ENCODE assay signal across 1 cellular context in the genomic region with DNA sequence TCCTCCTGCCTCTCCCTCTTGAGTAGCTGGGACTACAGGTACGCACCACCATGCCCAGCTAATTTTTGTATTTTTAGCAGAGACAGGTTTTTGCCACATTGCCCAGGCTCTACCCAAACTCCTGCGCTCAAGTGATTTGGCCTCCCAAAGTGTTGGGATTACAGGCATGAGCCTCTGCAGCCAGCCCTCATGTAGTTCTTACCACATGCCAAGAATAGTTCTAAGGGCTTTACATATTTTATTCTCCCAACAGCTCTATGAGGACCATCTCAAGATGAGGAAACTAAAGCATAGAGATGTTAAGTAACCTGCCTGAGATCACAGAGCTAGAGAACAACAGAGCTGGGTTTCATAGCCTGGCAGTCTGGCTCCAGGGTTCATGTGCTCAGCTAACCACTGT.
TF ChIP-seq lines count a peak whose summit lies in the region.

No MANE protein-coding gene starts in this region.

TF ChIP-seq in GM23338, 12 proteins besides CTCF, POLR2A, EP300 and RAD21:
- TF ChIP-seq, protein P1, sequence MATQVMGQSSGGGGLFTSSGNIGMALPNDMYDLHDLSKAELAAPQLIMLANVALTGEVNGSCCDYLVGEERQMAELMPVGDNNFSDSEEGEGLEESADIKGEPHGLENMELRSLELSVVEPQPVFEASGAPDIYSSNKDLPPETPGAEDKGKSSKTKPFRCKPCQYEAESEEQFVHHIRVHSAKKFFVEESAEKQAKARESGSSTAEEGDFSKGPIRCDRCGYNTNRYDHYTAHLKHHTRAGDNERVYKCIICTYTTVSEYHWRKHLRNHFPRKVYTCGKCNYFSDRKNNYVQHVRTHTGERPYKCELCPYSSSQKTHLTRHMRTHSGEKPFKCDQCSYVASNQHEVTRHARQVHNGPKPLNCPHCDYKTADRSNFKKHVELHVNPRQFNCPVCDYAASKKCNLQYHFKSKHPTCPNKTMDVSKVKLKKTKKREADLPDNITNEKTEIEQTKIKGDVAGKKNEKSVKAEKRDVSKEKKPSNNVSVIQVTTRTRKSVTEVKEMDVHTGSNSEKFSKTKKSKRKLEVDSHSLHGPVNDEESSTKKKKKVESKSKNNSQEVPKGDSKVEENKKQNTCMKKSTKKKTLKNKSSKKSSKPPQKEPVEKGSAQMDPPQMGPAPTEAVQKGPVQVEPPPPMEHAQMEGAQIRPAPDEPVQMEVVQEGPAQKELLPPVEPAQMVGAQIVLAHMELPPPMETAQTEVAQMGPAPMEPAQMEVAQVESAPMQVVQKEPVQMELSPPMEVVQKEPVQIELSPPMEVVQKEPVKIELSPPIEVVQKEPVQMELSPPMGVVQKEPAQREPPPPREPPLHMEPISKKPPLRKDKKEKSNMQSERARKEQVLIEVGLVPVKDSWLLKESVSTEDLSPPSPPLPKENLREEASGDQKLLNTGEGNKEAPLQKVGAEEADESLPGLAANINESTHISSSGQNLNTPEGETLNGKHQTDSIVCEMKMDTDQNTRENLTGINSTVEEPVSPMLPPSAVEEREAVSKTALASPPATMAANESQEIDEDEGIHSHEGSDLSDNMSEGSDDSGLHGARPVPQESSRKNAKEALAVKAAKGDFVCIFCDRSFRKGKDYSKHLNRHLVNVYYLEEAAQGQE (IDR thresholded peaks at IDR 0.05; ENCODE audit: unreplicated experiment), result no peak
- TF ChIP-seq ZNF114 (CRISPR knock-in tag; IDR thresholded peaks at IDR 0.05) (no peak), JUNB (IDR thresholded peaks at IDR 0.05; ENCODE audit: unreplicated experiment) (no peak), POLR2AphosphoS5 (IDR thresholded peaks at IDR 0.05; ENCODE audit: low read depth) (no peak), CREB1 (CRISPR knock-in tag; IDR thresholded peaks at IDR 0.05; ENCODE audit: low read depth) (no peak), STAT1 (IDR thresholded peaks at IDR 0.05; ENCODE audit: unreplicated experiment) (no peak)
- TF ChIP-seq, protein P2, sequence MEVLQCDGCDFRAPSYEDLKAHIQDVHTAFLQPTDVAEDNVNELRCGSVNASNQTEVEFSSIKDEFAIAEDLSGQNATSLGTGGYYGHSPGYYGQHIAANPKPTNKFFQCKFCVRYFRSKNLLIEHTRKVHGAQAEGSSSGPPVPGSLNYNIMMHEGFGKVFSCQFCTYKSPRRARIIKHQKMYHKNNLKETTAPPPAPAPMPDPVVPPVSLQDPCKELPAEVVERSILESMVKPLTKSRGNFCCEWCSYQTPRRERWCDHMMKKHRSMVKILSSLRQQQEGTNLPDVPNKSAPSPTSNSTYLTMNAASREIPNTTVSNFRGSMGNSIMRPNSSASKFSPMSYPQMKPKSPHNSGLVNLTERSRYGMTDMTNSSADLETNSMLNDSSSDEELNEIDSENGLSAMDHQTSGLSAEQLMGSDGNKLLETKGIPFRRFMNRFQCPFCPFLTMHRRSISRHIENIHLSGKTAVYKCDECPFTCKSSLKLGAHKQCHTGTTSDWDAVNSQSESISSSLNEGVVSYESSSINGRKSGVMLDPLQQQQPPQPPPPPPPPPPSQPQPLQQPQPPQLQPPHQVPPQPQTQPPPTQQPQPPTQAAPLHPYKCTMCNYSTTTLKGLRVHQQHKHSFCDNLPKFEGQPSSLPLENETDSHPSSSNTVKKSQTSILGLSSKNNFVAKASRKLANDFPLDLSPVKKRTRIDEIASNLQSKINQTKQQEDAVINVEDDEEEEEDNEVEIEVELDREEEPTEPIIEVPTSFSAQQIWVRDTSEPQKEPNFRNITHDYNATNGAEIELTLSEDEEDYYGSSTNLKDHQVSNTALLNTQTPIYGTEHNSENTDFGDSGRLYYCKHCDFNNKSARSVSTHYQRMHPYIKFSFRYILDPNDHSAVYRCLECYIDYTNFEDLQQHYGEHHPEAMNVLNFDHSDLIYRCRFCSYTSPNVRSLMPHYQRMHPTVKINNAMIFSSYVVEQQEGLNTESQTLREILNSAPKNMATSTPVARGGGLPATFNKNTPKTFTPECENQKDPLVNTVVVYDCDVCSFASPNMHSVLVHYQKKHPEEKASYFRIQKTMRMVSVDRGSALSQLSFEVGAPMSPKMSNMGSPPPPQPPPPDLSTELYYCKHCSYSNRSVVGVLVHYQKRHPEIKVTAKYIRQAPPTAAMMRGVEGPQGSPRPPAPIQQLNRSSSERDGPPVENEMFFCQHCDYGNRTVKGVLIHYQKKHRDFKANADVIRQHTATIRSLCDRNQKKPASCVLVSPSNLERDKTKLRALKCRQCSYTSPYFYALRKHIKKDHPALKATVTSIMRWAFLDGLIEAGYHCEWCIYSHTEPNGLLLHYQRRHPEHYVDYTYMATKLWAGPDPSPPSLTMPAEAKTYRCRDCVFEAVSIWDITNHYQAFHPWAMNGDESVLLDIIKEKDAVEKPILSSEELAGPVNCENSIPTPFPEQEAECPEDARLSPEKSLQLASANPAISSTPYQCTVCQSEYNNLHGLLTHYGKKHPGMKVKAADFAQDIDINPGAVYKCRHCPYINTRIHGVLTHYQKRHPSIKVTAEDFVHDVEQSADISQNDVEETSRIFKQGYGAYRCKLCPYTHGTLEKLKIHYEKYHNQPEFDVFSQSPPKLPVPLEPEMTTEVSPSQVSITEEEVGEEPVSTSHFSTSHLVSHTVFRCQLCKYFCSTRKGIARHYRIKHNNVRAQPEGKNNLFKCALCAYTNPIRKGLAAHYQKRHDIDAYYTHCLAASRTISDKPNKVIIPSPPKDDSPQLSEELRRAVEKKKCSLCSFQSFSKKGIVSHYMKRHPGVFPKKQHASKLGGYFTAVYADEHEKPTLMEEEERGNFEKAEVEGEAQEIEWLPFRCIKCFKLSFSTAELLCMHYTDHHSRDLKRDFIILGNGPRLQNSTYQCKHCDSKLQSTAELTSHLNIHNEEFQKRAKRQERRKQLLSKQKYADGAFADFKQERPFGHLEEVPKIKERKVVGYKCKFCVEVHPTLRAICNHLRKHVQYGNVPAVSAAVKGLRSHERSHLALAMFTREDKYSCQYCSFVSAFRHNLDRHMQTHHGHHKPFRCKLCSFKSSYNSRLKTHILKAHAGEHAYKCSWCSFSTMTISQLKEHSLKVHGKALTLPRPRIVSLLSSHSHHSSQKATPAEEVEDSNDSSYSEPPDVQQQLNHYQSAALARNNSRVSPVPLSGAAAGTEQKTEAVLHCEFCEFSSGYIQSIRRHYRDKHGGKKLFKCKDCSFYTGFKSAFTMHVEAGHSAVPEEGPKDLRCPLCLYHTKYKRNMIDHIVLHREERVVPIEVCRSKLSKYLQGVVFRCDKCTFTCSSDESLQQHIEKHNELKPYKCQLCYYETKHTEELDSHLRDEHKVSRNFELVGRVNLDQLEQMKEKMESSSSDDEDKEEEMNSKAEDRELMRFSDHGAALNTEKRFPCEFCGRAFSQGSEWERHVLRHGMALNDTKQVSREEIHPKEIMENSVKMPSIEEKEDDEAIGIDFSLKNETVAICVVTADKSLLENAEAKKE (CRISPR knock-in tag; IDR thresholded peaks at IDR 0.05), result no peak
